ENCODE assay signal across 8 cellular contexts in the genomic region with DNA sequence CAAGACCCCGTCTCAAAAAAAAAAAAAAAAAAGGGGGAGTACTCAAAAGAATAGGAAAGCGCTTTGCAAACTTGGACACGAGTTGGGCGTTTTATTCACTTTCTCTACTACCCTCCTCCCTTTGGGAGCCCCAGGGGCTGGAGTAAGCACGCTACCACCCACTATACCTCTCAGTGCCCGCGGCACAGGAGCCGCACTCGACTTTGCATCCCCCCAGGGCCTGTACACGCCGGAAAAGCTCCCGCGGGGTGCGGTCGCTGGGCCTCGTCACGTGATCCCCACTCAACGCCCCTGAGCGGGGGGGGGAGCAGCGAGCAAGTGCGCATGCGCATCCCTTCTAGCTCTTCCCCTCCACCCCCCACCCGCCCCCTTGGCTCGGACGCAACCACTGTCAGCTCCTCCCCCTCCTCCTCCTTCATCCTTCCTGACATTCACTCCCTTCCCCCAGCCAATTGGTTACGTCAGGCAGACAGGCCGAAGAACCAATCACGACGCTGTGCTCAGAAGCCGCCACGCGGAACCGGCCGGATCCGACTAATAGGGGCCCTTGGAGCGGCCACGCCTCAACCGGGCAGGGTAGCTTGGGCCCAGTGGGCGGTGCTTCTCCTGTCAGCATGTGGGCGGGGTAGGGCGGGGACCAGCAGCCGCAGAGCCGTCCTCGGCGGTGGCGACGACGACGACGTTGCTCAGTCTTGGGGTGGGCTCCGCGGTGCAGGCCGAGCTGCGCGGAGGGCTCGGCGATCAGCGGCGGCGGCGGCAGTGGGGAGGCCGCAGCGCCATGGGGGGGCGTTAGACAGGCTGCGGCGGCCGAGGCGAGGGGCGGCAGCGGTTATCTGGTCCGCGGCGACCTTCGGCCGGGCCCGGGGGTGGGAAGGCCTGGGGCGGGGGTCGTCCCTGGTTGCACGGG. TPM values are rescaled to one million over a fixed set of nuclear protein-coding genes. Genes with fewer than 3 reads are reported as not detected.
DNase-seq lines count a peak whose midpoint lies in the region; ATAC-seq and TF ChIP-seq lines count a peak whose summit lies in the region.

A gene with protein sequence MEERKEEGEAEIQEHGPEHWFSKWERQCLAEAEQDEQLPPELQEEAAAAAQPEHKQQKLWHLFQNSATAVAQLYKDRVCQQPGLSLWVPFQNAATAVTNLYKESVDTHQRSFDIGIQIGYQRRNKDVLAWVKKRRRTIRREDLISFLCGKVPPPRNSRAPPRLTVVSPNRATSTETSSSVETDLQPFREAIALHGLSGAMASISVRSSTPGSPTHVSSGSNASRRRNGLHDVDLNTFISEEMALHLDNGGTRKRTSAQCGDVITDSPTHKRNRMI (plus strand): TSS at position 685 of the 907 bp plus-strand sequence. CDS start 401 bp downstream, outside the sequence.

- TF ChIP-seq POLR2A in tibial nerve (IDR thresholded peaks at IDR 0.05), result peak; percentile 94 to 97

- H3K4me3 ChIP-seq in GM12864 (ENCODE audit: low read depth, low read length) (peak within 1 kb of the TSS; percentile 73), parathyroid adenoma (ENCODE audit: low read depth, low read length) (peak within 1 kb of the TSS; percentile 79), tibial nerve (peak within 1 kb of the TSS; percentile 81 to 99 (median 96))

- peak within 1 kb of the TSS; percentile 97 for H3K4me2 ChIP-seq in parathyroid adenoma (ENCODE audit: low read length)

- H3K36me3 Mint-ChIP-seq in activated naive CD8-positive, alpha-beta T cell treated with anti-CD3 and anti-CD28 coated beads, Interleukin-2, amount 50 U/mL, for 24 hours (ENCODE audit: low read depth), result peaks cover 35% of the 10 kb centered on the region

- peak; percentile 99 for DNase-seq in GM12864 (ENCODE audit: low read depth)
- peak; percentile 97 to 100 (median 99) for DNase-seq in NCI-H1417 (lab: John Stamatoyannopoulos, UW)
- DNase-seq in SW 1271 (lab: John Stamatoyannopoulos, UW), result peak; percentile 95 to 98
- DNase-seq in activated naive CD8-positive, alpha-beta T cell treated with anti-CD3 and anti-CD28 coated beads, Interleukin-2, amount 50 U/mL, for 24 hours, result peak; percentile 100
- DNase-seq in Right ventricle myocardium superior, result peak; percentile 100
- DNase-seq in tibial nerve (ENCODE audit: low spot score in 2 of 2), result peak; percentile 99 to 100

- H3K27me3 ChIP-seq in parathyroid adenoma (ENCODE audit: control insufficient read depth, insufficient read depth, low read length) (no peaks in the 10 kb centered on the region), tibial nerve (no peaks in the 10 kb centered on the region)

- H3K9me3 Mint-ChIP-seq in activated naive CD8-positive, alpha-beta T cell treated with anti-CD3 and anti-CD28 coated beads, Interleukin-2, amount 50 U/mL, for 24 hours, result no peaks in the 10 kb centered on the region

- peaks cover 28% of the 10 kb centered on the region for H3K79me2 ChIP-seq in parathyroid adenoma

- peak within 1 kb of the TSS; percentile 96 for H3K9ac ChIP-seq in parathyroid adenoma

- H3K27me3 Mint-ChIP-seq in activated naive CD8-positive, alpha-beta T cell treated with anti-CD3 and anti-CD28 coated beads, Interleukin-2, amount 50 U/mL, for 24 hours, result peaks cover 4% of the 10 kb centered on the region

- peak; percentile 13 to 98 for TF ChIP-seq EP300 in tibial nerve (IDR thresholded peaks at IDR 0.05)

- peaks cover 43% of the 10 kb centered on the region for H3K4me1 Mint-ChIP-seq in activated naive CD8-positive, alpha-beta T cell treated with anti-CD3 and anti-CD28 coated beads, Interleukin-2, amount 50 U/mL, for 24 hours

- peak within 1 kb of the TSS; percentile 96 for H2AFZ ChIP-seq in parathyroid adenoma

- H3K27ac Mint-ChIP-seq in activated naive CD8-positive, alpha-beta T cell treated with anti-CD3 and anti-CD28 coated beads, Interleukin-2, amount 50 U/mL, for 24 hours, result peak within 1 kb of the TSS; percentile 97

- 0 to 1% methylated on average over 33 to 49 of the region's 79 CpGs for WGBS in tibial nerve, 2 donors

- ATAC-seq in HG02759 (IDR thresholded peaks at IDR 0.05; ENCODE audit: unreplicated experiment) (peak; percentile 91), Right ventricle myocardium superior (ENCODE audit: poor library complexity) (peak; percentile 91)
- ATAC-seq in activated naive CD8-positive, alpha-beta T cell treated with anti-CD3 and anti-CD28 coated beads, Interleukin-2, amount 50 U/mL, for 24 hours, result peak; percentile 93

- intact Hi-C loops in Right ventricle myocardium superior (cut with DNase I), result no loop called here

- H3K9me3 ChIP-seq in parathyroid adenoma (ENCODE audit: control insufficient read depth, low read length), result no peaks in the 10 kb centered on the region
- no peaks in the 10 kb centered on the region for H3K9me3 ChIP-seq in tibial nerve

- H3K4me1 ChIP-seq in parathyroid adenoma (peaks cover 3% of the 10 kb centered on the region), tibial nerve (peaks cover 3 to 42% (median 31%) of the 10 kb centered on the region in 4 donors)

- TF ChIP-seq CTCF in GM12864 (IDR thresholded peaks at IDR 0.05; ENCODE audit: low read depth, low read length, missing control alignments) (no peak), parathyroid adenoma (IDR thresholded peaks at IDR 0.05) (no peak), tibial nerve (IDR thresholded peaks at IDR 0.05) (peak in 1 of 5 experiments; percentile 34)

- peak within 1 kb of the TSS; percentile 92 for H3K27ac ChIP-seq in parathyroid adenoma
- H3K27ac ChIP-seq in tibial nerve, result peak within 1 kb of the TSS; percentile 93 to 100 (median 98)

- peaks cover 4% of the 10 kb centered on the region for H3K36me3 ChIP-seq in parathyroid adenoma (ENCODE audit: control insufficient read depth, insufficient read depth, low read length)
- peaks cover 0 to 5% (median 0%) of the 10 kb centered on the region in 3 donors for H3K36me3 ChIP-seq in tibial nerve

- H3K4me3 Mint-ChIP-seq in activated naive CD8-positive, alpha-beta T cell treated with anti-CD3 and anti-CD28 coated beads, Interleukin-2, amount 50 U/mL, for 24 hours, result peak within 1 kb of the TSS; percentile 91

RNA-seq across cellular contexts. Expression of the gene that starts here (rescaled TPM):
- 51.7 TPM for total RNA-seq in Right ventricle myocardium superior
- 10 to 100 TPM; 39.9 to 54.3 (median 50.6) TPM for total RNA-seq in tibial nerve

Comparison
In these comparisons a context has a peak if more than half of its experiments do, and no peak if none do; other contexts are left out.
1. Peak in every context shown above with its lines: DNase-seq, ATAC-seq, H3K4me3 ChIP-seq and H3K27ac ChIP-seq.